In genomic region chr19:18745931-18746330, GRCh38 we compare ENCODE assay signal across 15 cellular contexts. TPM values are rescaled to one million over a fixed set of nuclear protein-coding genes. Genes with fewer than 3 reads are reported as not detected.
A peak's percentile ranks its signal among the peaks of the same experiment; 100 is the strongest.
DNase-seq lines count a peak whose midpoint lies in the region; ATAC-seq and TF ChIP-seq lines count a peak whose summit lies in the region.
"Had no signal": no experiment of that assay in that cellular context is flagged by ENCODE, and none has a peak within 500 bp of the region (broad histone marks: within the 10 kb centered on the region; RNA-seq: fewer than 3 reads in every experiment).

No MANE protein-coding gene starts in this region.

- H3K27ac Mint-ChIP-seq in dendritic cell treated with granulocyte-macrophage colony-stimulating factor and Interleukin-4, amounts not matched to agents 40 ng/mL and 50 ng/mL, for 4 days = peak overlapping the region; percentile 48
- H3K27ac Mint-ChIP-seq: CD4-positive, CD25-positive, alpha-beta regulatory T cell had no signal

- H3K4me1 ChIP-seq in HUES64 (ENCODE audit: insufficient read depth, low read length) (peaks cover 17% of the 10 kb centered on the region), osteoblast (ENCODE audit: insufficient read depth, low read length) (no peaks in the 10 kb centered on the region)

- H2AFZ ChIP-seq in osteoblast (ENCODE audit: low read length) = no peak overlapping the region

- intact Hi-C loops in Right ventricle myocardium inferior (cut with DNase I) = no loop called here
- intact Hi-C loops in cardiac septum (cut with DNase I) = no loop called here
- intact Hi-C loops in dendritic cell treated with granulocyte-macrophage colony-stimulating factor and Interleukin-4, amounts not matched to agents 40 ng/mL and 50 ng/mL, for 4 days (cut with micrococcal nuclease) = no loop called here

- H4K20me1 ChIP-seq in osteoblast (ENCODE audit: insufficient read depth, low read length) = peaks cover 21% of the 10 kb centered on the region

- ATAC-seq in Right ventricle myocardium inferior (no peak), HG02759 (IDR thresholded peaks at IDR 0.05; ENCODE audit: unreplicated experiment) (no peak), GM19463 (IDR thresholded peaks at IDR 0.05; ENCODE audit: unreplicated experiment) (no peak)

- H3K9me3 ChIP-seq in HUES64 (ENCODE audit: insufficient read depth, low read depth, low read length) (no peaks in the 10 kb centered on the region), osteoblast (ENCODE audit: low read depth, low read length) (no peaks in the 10 kb centered on the region)
- H3K9me3 ChIP-seq: BLaER1 had no signal

- 91% methylated on average over 5 of the region's 5 CpGs for WGBS in HUES64

- H3K4me2 ChIP-seq in osteoblast (ENCODE audit: insufficient read depth, low read length) = no peak overlapping the region

- H3K79me2 ChIP-seq in osteoblast (ENCODE audit: insufficient read depth, low read length) = peaks cover 2% of the 10 kb centered on the region

- H3K36me3 ChIP-seq in HUES64 (ENCODE audit: insufficient read depth, low read length) (no peaks in the 10 kb centered on the region), osteoblast (ENCODE audit: insufficient read depth, low read length) (no peaks in the 10 kb centered on the region)

- peaks cover 12% of the 10 kb centered on the region for H3K4me1 Mint-ChIP-seq in dendritic cell treated with granulocyte-macrophage colony-stimulating factor and Interleukin-4, amounts not matched to agents 40 ng/mL and 50 ng/mL, for 4 days (ENCODE audit: low read depth)
- H3K4me1 Mint-ChIP-seq: CD4-positive, CD25-positive, alpha-beta regulatory T cell had no signal

- no peaks in the 10 kb centered on the region for H3K27me3 Mint-ChIP-seq in dendritic cell treated with granulocyte-macrophage colony-stimulating factor and Interleukin-4, amounts not matched to agents 40 ng/mL and 50 ng/mL, for 4 days
- H3K27me3 Mint-ChIP-seq: CD4-positive, CD25-positive, alpha-beta regulatory T cell had no signal

- DNase-seq in Right ventricle myocardium inferior (ENCODE audit: missing footprints) (peak; percentile 32), cardiac septum (ENCODE audit: low spot score) (no peak), osteoblast (ENCODE audit: insufficient read length, low spot score, missing footprints) (peak; percentile 50), kidney tubule cell (ENCODE audit: low spot score) (no peak)
- DNase-seq: AML-193; CD4-positive, CD25-positive, alpha-beta regulatory T cell; DMS53; GF-D8 had no signal

- H3K27ac ChIP-seq in HUES64 (ENCODE audit: low read depth, low read length) (no peak overlapping the region), osteoblast (ENCODE audit: low read depth, low read length) (no peak overlapping the region)
- H3K27ac ChIP-seq: 22Rv1 had no signal

- H3K36me3 Mint-ChIP-seq in dendritic cell treated with granulocyte-macrophage colony-stimulating factor and Interleukin-4, amounts not matched to agents 40 ng/mL and 50 ng/mL, for 4 days (ENCODE audit: low read depth) = peaks cover 39% of the 10 kb centered on the region

- peak overlapping the region; percentile 20; the same call in 1 of the 2 replicates for H3K9ac ChIP-seq in HUES64 (ENCODE audit: low read depth, low read length)
- H3K9ac ChIP-seq: BLaER1 had no signal

- no peak for TF ChIP-seq CTCF in osteoblast (IDR thresholded peaks at IDR 0.05; ENCODE audit: extremely low read depth, low read depth, low read length)

- no peaks in the 10 kb centered on the region for H3K27me3 ChIP-seq in HUES64 (ENCODE audit: insufficient read depth, low read length)
- H3K27me3 ChIP-seq in osteoblast (ENCODE audit: insufficient read depth, low read length) = no peaks in the 10 kb centered on the region
- H3K27me3 ChIP-seq: BLaER1 had no signal

- no peaks in the 10 kb centered on the region for H3K9me3 Mint-ChIP-seq in dendritic cell treated with granulocyte-macrophage colony-stimulating factor and Interleukin-4, amounts not matched to agents 40 ng/mL and 50 ng/mL, for 4 days
- H3K9me3 Mint-ChIP-seq: CD4-positive, CD25-positive, alpha-beta regulatory T cell had no signal

- no peak overlapping the region for H3K4me3 ChIP-seq in HUES64 (ENCODE audit: low read length)
- no peak overlapping the region for H3K4me3 ChIP-seq in osteoblast (ENCODE audit: insufficient read depth, low read length)
- H3K4me3 ChIP-seq: BLaER1 had no signal

- no peak overlapping the region for H3K4me3 Mint-ChIP-seq in dendritic cell treated with granulocyte-macrophage colony-stimulating factor and Interleukin-4, amounts not matched to agents 40 ng/mL and 50 ng/mL, for 4 days
- H3K4me3 Mint-ChIP-seq: CD4-positive, CD25-positive, alpha-beta regulatory T cell had no signal

RNA-seq across cellular contexts. Expression of gene COMP, which starts 45.2 kb away (rescaled TPM):
- total RNA-seq in Right ventricle myocardium inferior = not detected
- 31.8 TPM for total RNA-seq in cardiac septum
- not detected for polyA plus RNA-seq in HUES64 (2013, experiment 1 of 2)
- not detected for polyA plus RNA-seq in HUES64 (2013, experiment 2 of 2)
- total RNA-seq in osteoblast = 12.4 and 14.8 TPM in 2 replicates
- total RNA-seq: CD4-positive, CD25-positive, alpha-beta regulatory T cell; HT-29 had no signal
- polyA plus RNA-seq: CD4-positive, CD25-positive, alpha-beta regulatory T cell had no signal

Comparison
In these comparisons a context has a peak if more than half of its experiments do, and no peak if none do; other contexts are left out.
1. DNase-seq: peak in Right ventricle myocardium inferior (single experiment) and osteoblast (single experiment); none in cardiac septum (single experiment) and kidney tubule cell (single experiment).
2. RNA of gene COMP, which starts 45.2 kb away (total RNA-seq): 31.8 TPM in cardiac septum (single experiment) and 12.4 to 14.8 TPM in osteoblast; not detected in Right ventricle myocardium inferior (single experiment); every median in the first group is over 10 times any median in the second.